25 cellular contexts compared by ENCODE assay signal in the genomic region with DNA sequence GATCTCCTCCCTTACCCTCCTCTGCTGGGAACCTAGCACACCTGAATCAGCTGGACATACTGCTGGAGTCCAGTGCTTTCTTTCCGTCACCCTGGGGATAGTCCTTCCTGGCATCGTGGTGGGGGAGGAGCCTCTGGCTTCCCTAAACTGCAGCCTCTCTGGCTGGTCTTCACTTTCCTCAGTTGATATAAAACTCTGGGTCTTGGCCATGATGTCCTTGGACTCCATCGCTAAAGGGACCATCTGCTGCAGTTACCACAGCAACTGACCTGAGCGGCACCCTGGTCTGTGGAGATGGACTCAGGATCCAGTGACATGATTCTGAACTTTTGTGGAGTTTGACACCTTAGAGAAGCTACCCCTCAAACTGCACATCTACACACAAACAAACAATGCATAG. TPM values are rescaled to one million over a fixed set of nuclear protein-coding genes. Genes with fewer than 3 reads are reported as not detected.
"Had no signal": no experiment of that assay in that cellular context is flagged by ENCODE, and none has a peak within 500 bp of the region (broad histone marks: within the 10 kb centered on the region; RNA-seq: fewer than 3 reads in every experiment).

No MANE protein-coding gene starts in this region.

- H3K4me1 ChIP-seq: adrenal gland, breast epithelium had no signal

- H3K9me3 ChIP-seq: adrenal gland, breast epithelium had no signal

- H3K27ac ChIP-seq: adrenal gland, breast epithelium, PC-9 had no signal

- H3K4me3 Mint-ChIP-seq: activated B cell treated with CpG ODN at 0.5 μM for 24 hours; activated CD4-positive, alpha-beta memory T cell treated with anti-CD3 and anti-CD28 coated beads for 36 hours; activated CD4-positive, alpha-beta T cell treated with anti-CD3 and anti-CD28 coated beads, Interleukin-2, amount 10 ng/mL, durations not matched to agents 7 days and 5 days; activated naive CD4-positive, alpha-beta T cell treated with anti-CD3 and anti-CD28 coated beads for 36 hours; activated naive CD8-positive, alpha-beta T cell; central memory CD8-positive, alpha-beta T cell; T-cell had no signal

- H3K27ac Mint-ChIP-seq: activated B cell treated with CpG ODN at 0.5 μM for 24 hours; activated CD4-positive, alpha-beta memory T cell treated with anti-CD3 and anti-CD28 coated beads for 36 hours; activated CD4-positive, alpha-beta T cell treated with anti-CD3 and anti-CD28 coated beads, Interleukin-2, amount 10 ng/mL, durations not matched to agents 7 days and 5 days; activated naive CD4-positive, alpha-beta T cell treated with anti-CD3 and anti-CD28 coated beads for 36 hours; activated naive CD8-positive, alpha-beta T cell; T-cell had no signal

- ATAC-seq: K562, T-cell had no signal

- H3K4me3 ChIP-seq: adrenal gland, breast epithelium, K562, PC-9, SK-N-MC had no signal

- H3K4me1 Mint-ChIP-seq: activated B cell treated with CpG ODN at 0.5 μM for 24 hours; activated CD4-positive, alpha-beta T cell treated with anti-CD3 and anti-CD28 coated beads, Interleukin-2, amount 10 ng/mL, durations not matched to agents 7 days and 5 days; central memory CD8-positive, alpha-beta T cell; T-cell had no signal

- H3K27me3 ChIP-seq: adrenal gland, breast epithelium had no signal

- H3K9me3 Mint-ChIP-seq: activated B cell treated with CpG ODN at 0.5 μM for 24 hours; activated CD4-positive, alpha-beta memory T cell treated with anti-CD3 and anti-CD28 coated beads for 36 hours; activated CD4-positive, alpha-beta T cell treated with anti-CD3 and anti-CD28 coated beads, Interleukin-2, amount 10 ng/mL, durations not matched to agents 7 days and 5 days; activated naive CD4-positive, alpha-beta T cell treated with anti-CD3 and anti-CD28 coated beads for 36 hours; central memory CD8-positive, alpha-beta T cell; T-cell had no signal

- H3K27me3 Mint-ChIP-seq: activated B cell treated with CpG ODN at 0.5 μM for 24 hours; activated CD4-positive, alpha-beta memory T cell treated with anti-CD3 and anti-CD28 coated beads for 36 hours; activated CD4-positive, alpha-beta T cell treated with anti-CD3 and anti-CD28 coated beads, Interleukin-2, amount 10 ng/mL, durations not matched to agents 7 days and 5 days; activated naive CD8-positive, alpha-beta T cell; central memory CD8-positive, alpha-beta T cell; T-cell had no signal

- DNase-seq: activated B cell treated with CpG ODN at 0.5 μM for 24 hours; activated CD4-positive, alpha-beta memory T cell treated with anti-CD3 and anti-CD28 coated beads for 36 hours; activated CD4-positive, alpha-beta T cell treated with anti-CD3 and anti-CD28 coated beads for 1 hour; activated CD4-positive, alpha-beta T cell treated with anti-CD3 and anti-CD28 coated beads, Interleukin-2, amount 10 ng/mL, durations not matched to agents 7 days and 5 days; activated CD8-positive, alpha-beta memory T cell treated with anti-CD3 and anti-CD28 coated beads, Interleukin-2, amount 50 U/mL, for 4 hours; activated gamma-delta T cell; activated naive CD4-positive, alpha-beta T cell treated with anti-CD3 and anti-CD28 coated beads for 36 hours; adrenal gland; Karpas-422; NCI-H1105 treated with DMSO at 0.1 percent for 48 hours; NCI-H1436 treated with DMSO at 0.1 percent for 48 hours; NCI-H187; NCI-H446; NCI-H524; PC-9; RPMI8226; T-cell; T-helper 2 cell; T1000 had no signal

RNA-seq across cellular contexts. Expression of gene TTC22, which starts 59.6 kb away (rescaled TPM):
- total RNA-seq: K562, Right ventricle myocardium inferior had no signal
